Comparison of ENCODE assay signal across 1 cellular context in the genomic region with DNA sequence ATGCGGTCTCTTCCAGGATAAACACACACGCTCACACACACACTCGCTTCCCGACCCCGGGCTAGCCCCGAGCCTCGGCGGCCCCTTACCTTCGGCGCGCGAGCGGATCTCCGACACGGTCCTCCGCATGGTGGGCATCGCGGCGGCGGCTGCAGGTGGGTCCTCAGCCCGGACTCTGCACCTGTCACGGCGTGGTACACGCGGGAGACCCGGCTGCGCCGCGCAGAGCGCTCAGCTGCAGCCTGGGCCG.
TF ChIP-seq lines count a peak whose summit lies in the region.

No MANE protein-coding gene starts in this region.

TF ChIP-seq in K562, 482 proteins besides CTCF, POLR2A, EP300 and RAD21:
- TF ChIP-seq, protein P1, sequence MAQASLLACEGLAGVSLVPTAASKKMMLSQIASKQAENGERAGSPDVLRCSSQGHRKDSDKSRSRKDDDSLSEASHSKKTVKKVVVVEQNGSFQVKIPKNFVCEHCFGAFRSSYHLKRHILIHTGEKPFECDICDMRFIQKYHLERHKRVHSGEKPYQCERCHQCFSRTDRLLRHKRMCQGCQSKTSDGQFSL (CRISPR knock-in tag; IDR thresholded peaks at IDR 0.05) = no peak
- TF ChIP-seq, protein P1 (tag; IDR thresholded peaks at IDR 0.05) = peak in 1 of 2 experiments; percentile 8; a peak in 1 of 4 replicates
- TF ChIP-seq PHB2 (IDR thresholded peaks at IDR 0.05; ENCODE audit: low read depth) (no peak), KDM2B (CRISPR knock-in tag; IDR thresholded peaks at IDR 0.05) (peak; percentile 64; the same call in 1 of the 2 replicates), RBM34 (IDR thresholded peaks at IDR 0.05; ENCODE audit: borderline replicate concordance, insufficient read depth, low read length) (no peak), HMG20B (CRISPR knock-in tag; IDR thresholded peaks at IDR 0.05) (no peak), ZNF644 (tag; IDR thresholded peaks at IDR 0.05; ENCODE audit: low read depth) (no peak), ESRRA (IDR thresholded peaks at IDR 0.05; ENCODE audit: borderline replicate concordance, low read depth) (no peak), FIP1L1 (IDR thresholded peaks at IDR 0.05; ENCODE audit: low read depth, low read length, poor library complexity, severe bottlenecking) (peak; percentile 69)
TF ChIP-seq in K562: peak in this region for 3.
